ENCODE assay signal across 22 cellular contexts in the genomic region with DNA sequence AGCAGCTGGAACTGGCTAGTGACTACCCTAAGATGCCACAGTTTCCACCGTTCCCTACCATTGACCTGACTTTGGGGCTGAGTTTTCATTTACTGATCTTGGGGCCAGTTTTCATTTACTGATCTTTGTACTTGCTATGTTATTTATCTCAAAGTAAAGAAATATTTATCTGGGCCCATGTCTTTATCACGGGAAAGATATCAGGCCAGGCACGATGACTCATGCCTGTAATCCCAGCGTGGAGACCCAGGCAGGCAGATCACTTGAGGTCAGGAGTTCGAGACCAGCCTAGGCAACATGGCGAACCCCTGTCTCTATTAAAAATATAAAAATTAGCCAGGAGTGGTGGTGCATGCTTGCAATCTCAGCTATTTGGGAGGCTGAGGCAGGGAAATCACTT.
DNase-seq lines count a peak whose midpoint lies in the region; ATAC-seq, FAIRE-seq and TF ChIP-seq lines count a peak whose summit lies in the region.
"Had no signal": no experiment of that assay in that cellular context is flagged by ENCODE, and none has a peak within 500 bp of the region (broad histone marks: within the 10 kb centered on the region; RNA-seq: fewer than 3 reads in every experiment).

No MANE protein-coding gene starts in this region.

- no peak for ATAC-seq in A549
- ATAC-seq in T-cell (replicated peaks in 1 of 4) = no peak
- ATAC-seq in effector memory CD8-positive, alpha-beta T cell (replicated peaks) = no peak
- no peak for ATAC-seq in natural killer cell
- ATAC-seq in GM18498 (IDR thresholded peaks at IDR 0.05; ENCODE audit: unreplicated experiment) = no peak
- no peak for ATAC-seq in activated CD4-positive, CD25-positive, alpha-beta regulatory T cell treated with anti-CD3 and anti-CD28 coated beads, Interleukin-2, amount 50 U/mL, for 24 hours
- ATAC-seq in CD4-positive, alpha-beta T cell (ENCODE audit: poor library complexity) = no peak
- ATAC-seq: HCT116 had no signal

- POLR2A ChIA-PET in A549 (lab: Yijun Ruan, JAX) = no interaction called here
- POLR2A ChIA-PET in T-cell (lab: Charles Lee) = no interaction called here
- POLR2A ChIA-PET in CD4-positive, alpha-beta T cell (lab: Charles Lee) = interaction anchor here (0.7 kb wide), 1 partner anchor 117 kb away, joined by 3 read pairs; no protein-coding TSS in a partner anchor

- peak overlapping the region in 1 of 2 experiments; percentile 15; a peak in 1 of 6 replicates for H3K27ac ChIP-seq in A549
- H3K27ac ChIP-seq in CD4-positive, alpha-beta T cell (ENCODE audit: low read depth, low read length) = no peak overlapping the region
- H3K27ac ChIP-seq: SJCRH30 had no signal

- peaks cover 20 to 27% (median 26%) of the 10 kb centered on the region in 3 donors for H3K4me1 Mint-ChIP-seq in T-cell
- H3K4me1 Mint-ChIP-seq in effector memory CD8-positive, alpha-beta T cell (ENCODE audit: low read depth in 2 of 2) = peaks cover 7 to 11% of the 10 kb centered on the region in 2 donors
- H3K4me1 Mint-ChIP-seq in natural killer cell = peaks cover 15 to 17% of the 10 kb centered on the region in 2 donors
- H3K4me1 Mint-ChIP-seq in CD4-positive, alpha-beta T cell (ENCODE audit: low read depth) = peaks cover 23% of the 10 kb centered on the region

- no peaks in the 10 kb centered on the region for H3K27me3 ChIP-seq in CD4-positive, alpha-beta T cell (ENCODE audit: control insufficient read depth, insufficient read depth, low read length)
- H3K27me3 ChIP-seq: SJCRH30 had no signal

- intact Hi-C loops in natural killer cell (cut with micrococcal nuclease) = loop anchor here (10.0 kb wide), 1 partner anchor 154 kb away; a partner anchor contains a TSS
- intact Hi-C loops in CD4-positive, alpha-beta T cell (cut with DNase I, micrococcal nuclease) = loop anchor here in 1 of 2 experiments (10.0 kb wide), 1 partner anchor 154 kb away; a partner anchor contains a TSS

- WGBS in A549 (ENCODE audit: missing lambda C conversion rate) = 72% methylated on average over 6 of the region's 6 CpGs

- no peak for DNase-seq in A549 (ENCODE audit: low read depth in 1 of 2, low spot score in 1 of 2)
- no peak for DNase-seq in T-cell
- DNase-seq in effector memory CD8-positive, alpha-beta T cell = no peak
- DNase-seq in natural killer cell = no peak
- no peak for DNase-seq in ACHN
- no peak for DNase-seq in CD4-positive, alpha-beta T cell
- DNase-seq: GOT3, Karpas-422, NCI-H1105 treated with DMSO at 0.1 percent for 48 hours, NCI-H2081, NCI-H2171, NCI-H345, NCI-H524, NCI-H774, SJCRH30 had no signal

- no peaks in the 10 kb centered on the region for H3K9me3 Mint-ChIP-seq in T-cell
- no peaks in the 10 kb centered on the region for H3K9me3 Mint-ChIP-seq in effector memory CD8-positive, alpha-beta T cell
- H3K9me3 Mint-ChIP-seq in natural killer cell = no peaks in the 10 kb centered on the region
- H3K9me3 Mint-ChIP-seq in CD4-positive, alpha-beta T cell = no peaks in the 10 kb centered on the region

- H3K4me3 ChIP-seq in A549 = no peak overlapping the region
- H3K4me3 ChIP-seq: SJCRH30 had no signal

- no peak for TF ChIP-seq CTCF in A549 (IDR thresholded peaks at IDR 0.05)
- no peak for TF ChIP-seq CTCF in natural killer cell (IDR thresholded peaks at IDR 0.05)
- no peak for TF ChIP-seq CTCF in CD4-positive, alpha-beta T cell (IDR thresholded peaks at IDR 0.05)

- H3K4me3 Mint-ChIP-seq in T-cell (no peak overlapping the region), natural killer cell (no peak overlapping the region)
- H3K4me3 Mint-ChIP-seq in effector memory CD8-positive, alpha-beta T cell = peak overlapping the region; percentile 17 to 63
- no peak overlapping the region for H3K4me3 Mint-ChIP-seq in CD4-positive, alpha-beta T cell
- H3K4me3 Mint-ChIP-seq: B cell, CD14-positive monocyte had no signal

- no peaks in the 10 kb centered on the region for H3K27me3 Mint-ChIP-seq in T-cell
- no peaks in the 10 kb centered on the region for H3K27me3 Mint-ChIP-seq in effector memory CD8-positive, alpha-beta T cell
- peaks cover 0 to 5% of the 10 kb centered on the region in 2 donors for H3K27me3 Mint-ChIP-seq in natural killer cell (ENCODE audit: low read depth in 2 of 2)
- H3K27me3 Mint-ChIP-seq in CD4-positive, alpha-beta T cell = no peaks in the 10 kb centered on the region
- H3K27me3 Mint-ChIP-seq: B cell had no signal

- no peak for TF ChIP-seq POLR2A in A549 (IDR thresholded peaks at IDR 0.05; ENCODE audit: low read length)

- peaks cover 29% of the 10 kb centered on the region for H3K4me1 ChIP-seq in A549

- peak overlapping the region; percentile 71 to 95 for H3K27ac Mint-ChIP-seq in T-cell
- peak overlapping the region; percentile 89 to 93 for H3K27ac Mint-ChIP-seq in effector memory CD8-positive, alpha-beta T cell
- peak overlapping the region; percentile 84 for H3K27ac Mint-ChIP-seq in natural killer cell
- H3K27ac Mint-ChIP-seq in CD4-positive, alpha-beta T cell = no peak overlapping the region

- no peaks in the 10 kb centered on the region for H3K9me3 ChIP-seq in A549
- H3K9me3 ChIP-seq in CD4-positive, alpha-beta T cell (ENCODE audit: control insufficient read depth, low read length) = no peaks in the 10 kb centered on the region
- H3K9me3 ChIP-seq: SJCRH30 had no signal

- TF ChIP-seq EP300 in A549 (IDR thresholded peaks at IDR 0.05) = no peak

- TF ChIP-seq RAD21 in A549 (conservative IDR thresholded peaks at IDR 0.05 in 1 of 2, IDR thresholded peaks at IDR 0.05 in 1 of 2) = no peak

- in situ Hi-C loops in ACHN (cut with HindIII; ENCODE audit: low pct_ligation_motif_present, low pct_unique_long_range_greater_than_20kb, low sequenced_read_pairs) = no loop called here

- FAIRE-seq in A549 (lab: Jason Lieb, UNC) = no peak
- FAIRE-seq: GM12891, RCC 7860 had no signal

- CTCF ChIA-PET in A549 (lab: Yijun Ruan, JAX) (no interaction called here), T-cell (lab: Charles Lee) (no interaction called here)
- CTCF ChIA-PET in CD4-positive, alpha-beta T cell (lab: Charles Lee) = no interaction called here

- H3K36me3 Mint-ChIP-seq in T-cell = no peaks in the 10 kb centered on the region
- peaks cover 6% of the 10 kb centered on the region for H3K36me3 Mint-ChIP-seq in effector memory CD8-positive, alpha-beta T cell (ENCODE audit: insufficient read depth)
- H3K36me3 Mint-ChIP-seq in natural killer cell = no peaks in the 10 kb centered on the region
- no peaks in the 10 kb centered on the region for H3K36me3 Mint-ChIP-seq in CD4-positive, alpha-beta T cell (ENCODE audit: low read depth)
- H3K36me3 Mint-ChIP-seq: CD14-positive monocyte had no signal

- H3K4me2 ChIP-seq in A549 = no peak overlapping the region

TF ChIP-seq in A549, 52 proteins besides CTCF, POLR2A, EP300 and RAD21:
- no peak for TF ChIP-seq EHF (CRISPR knock-in tag; IDR thresholded peaks at IDR 0.05)
- TF ChIP-seq FOSL2 (IDR thresholded peaks at IDR 0.05) = no peak
- TF ChIP-seq FOSL2 (CRISPR knock-in tag; IDR thresholded peaks at IDR 0.05) = peak; percentile 42; the same call in 1 of the 2 replicates

Comparison
In these comparisons a context has a peak if more than half of its experiments do, and no peak if none do; other contexts are left out.
1. H3K4me3 Mint-ChIP-seq: peak in effector memory CD8-positive, alpha-beta T cell (2 of 2); none in T-cell (0 of 3), natural killer cell (single experiment) and CD4-positive, alpha-beta T cell (single experiment).